Comparison of ENCODE assay signal across 22 cellular contexts in genomic region chr2:39640681-39641080, GRCh38. TPM values are rescaled to one million over a fixed set of nuclear protein-coding genes. Genes with fewer than 3 reads are reported as not detected.
DNase-seq lines count a peak whose midpoint lies in the region; ATAC-seq and TF ChIP-seq lines count a peak whose summit lies in the region.
"Had no signal": no experiment of that assay in that cellular context is flagged by ENCODE, and none has a peak within 500 bp of the region (broad histone marks: within the 10 kb centered on the region; RNA-seq: fewer than 3 reads in every experiment).

No MANE protein-coding gene starts in this region.

- peaks cover 35% of the 10 kb centered on the region for H3K4me1 ChIP-seq in left ventricle myocardium inferior
- H3K4me1 ChIP-seq in right cardiac atrium (ENCODE audit: control insufficient read depth, insufficient read depth, low read length), result peaks cover 5% of the 10 kb centered on the region
- H3K4me1 ChIP-seq in psoas muscle, result peaks cover 20% of the 10 kb centered on the region
- H3K4me1 ChIP-seq: BLaER1, Caco-2 had no signal

- H3K27ac ChIP-seq in left ventricle myocardium inferior (replicated peaks) (peak overlapping the region; percentile 41), right cardiac atrium (ENCODE audit: low read length) (no peak overlapping the region), psoas muscle (peak overlapping the region; percentile 59)
- H3K27ac ChIP-seq: 22Rv1, BLaER1, C4-2B had no signal

- H3K4me3 ChIP-seq in left ventricle myocardium inferior, result no peak overlapping the region
- H3K4me3 ChIP-seq in right cardiac atrium (ENCODE audit: low read length), result no peak overlapping the region
- H3K4me3 ChIP-seq in psoas muscle, result no peak overlapping the region
- H3K4me3 ChIP-seq: BLaER1, GM12878, GM23338, HAP-1 had no signal

- peak; percentile 49 for ATAC-seq in activated CD4-positive, alpha-beta T cell treated with anti-CD3 and anti-CD28 coated beads for 36 hours
- no peak for ATAC-seq in right cardiac atrium
- peak in 1 of 4 donors; percentile 45 for ATAC-seq in psoas muscle
- ATAC-seq in GM18867 (IDR thresholded peaks at IDR 0.05; ENCODE audit: unreplicated experiment), result no peak
- ATAC-seq: CD8-positive, alpha-beta T cell; GM12878; GM23338 had no signal

- no peaks in the 10 kb centered on the region for H3K9me3 ChIP-seq in left ventricle myocardium inferior (replicated peaks)
- no peaks in the 10 kb centered on the region for H3K9me3 ChIP-seq in right cardiac atrium (ENCODE audit: control insufficient read depth, low read length)
- H3K9me3 ChIP-seq in psoas muscle, result no peaks in the 10 kb centered on the region
- H3K9me3 ChIP-seq: BLaER1, Caco-2, HAP-1 had no signal

- H3K36me3 ChIP-seq in left ventricle myocardium inferior (no peaks in the 10 kb centered on the region), psoas muscle (ENCODE audit: insufficient read depth in 1 of 2, low read depth in 1 of 2) (no peaks in the 10 kb centered on the region)
- H3K36me3 ChIP-seq: BLaER1, HAP-1 had no signal

- CTCF ChIA-PET in activated CD4-positive, alpha-beta T cell treated with anti-CD3 and anti-CD28 coated beads for 36 hours (lab: Charles Lee), result no interaction called here
- CTCF ChIA-PET in activated CD4-positive, alpha-beta T cell treated with anti-CD3 and anti-CD28 coated beads, Interleukin-2, amount 10 ng/mL, durations not matched to agents 7 days and 5 days (lab: Charles Lee), result no interaction called here

- H3K27me3 ChIP-seq in left ventricle myocardium inferior (ENCODE audit: low read depth) (no peaks in the 10 kb centered on the region), right cardiac atrium (ENCODE audit: control insufficient read depth, insufficient read depth) (no peaks in the 10 kb centered on the region), psoas muscle (ENCODE audit: insufficient read depth in 3 of 3, low read length in 2 of 3) (no peaks in the 10 kb centered on the region)
- H3K27me3 ChIP-seq: BLaER1 had no signal

- WGBS in right cardiac atrium, result 90% methylated on average over 2 of the region's 2 CpGs
- 81 to 98% (median 81%) methylated on average over 2 of the region's 2 CpGs for WGBS in psoas muscle, 3 donors

- no peak overlapping the region for H3K4me3 Mint-ChIP-seq in activated CD4-positive, alpha-beta T cell treated with anti-CD3 and anti-CD28 coated beads for 36 hours
- H3K4me3 Mint-ChIP-seq in activated CD4-positive, alpha-beta T cell treated with anti-CD3 and anti-CD28 coated beads, Interleukin-2, amount 10 ng/mL, durations not matched to agents 7 days and 5 days, result no peak overlapping the region
- H3K4me3 Mint-ChIP-seq: B cell; CD4-positive, CD25-positive, alpha-beta regulatory T cell; CD8-positive, alpha-beta T cell; GM23338; HFFc6 had no signal

- no peak for DNase-seq in activated CD4-positive, alpha-beta T cell treated with anti-CD3 and anti-CD28 coated beads for 36 hours
- DNase-seq in activated CD4-positive, alpha-beta T cell treated with anti-CD3 and anti-CD28 coated beads, Interleukin-2, amount 10 ng/mL, durations not matched to agents 7 days and 5 days, result no peak
- no peak for DNase-seq in left ventricle myocardium inferior
- no peak for DNase-seq in right cardiac atrium
- no peak for DNase-seq in psoas muscle
- DNase-seq in NCI-H526 (lab: John Stamatoyannopoulos, UW), result no peak
- no peak for DNase-seq in erythroblast (lab: John Stamatoyannopoulos, UW)
- DNase-seq: Caco-2; CD4-positive, CD25-positive, alpha-beta regulatory T cell; CD8-positive, alpha-beta T cell; DND-41; GDM1; HFFc6 had no signal

- H3K36me3 Mint-ChIP-seq in activated CD4-positive, alpha-beta T cell treated with anti-CD3 and anti-CD28 coated beads for 36 hours (ENCODE audit: low read depth), result no peaks in the 10 kb centered on the region
- no peaks in the 10 kb centered on the region for H3K36me3 Mint-ChIP-seq in activated CD4-positive, alpha-beta T cell treated with anti-CD3 and anti-CD28 coated beads, Interleukin-2, amount 10 ng/mL, durations not matched to agents 7 days and 5 days (ENCODE audit: low read depth)
- H3K36me3 Mint-ChIP-seq: CD4-positive, CD25-positive, alpha-beta regulatory T cell; CD8-positive, alpha-beta T cell had no signal

- H3K27ac Mint-ChIP-seq in activated CD4-positive, alpha-beta T cell treated with anti-CD3 and anti-CD28 coated beads for 36 hours, result no peak overlapping the region
- H3K27ac Mint-ChIP-seq in activated CD4-positive, alpha-beta T cell treated with anti-CD3 and anti-CD28 coated beads, Interleukin-2, amount 10 ng/mL, durations not matched to agents 7 days and 5 days, result no peak overlapping the region
- H3K27ac Mint-ChIP-seq: B cell; CD4-positive, CD25-positive, alpha-beta regulatory T cell; CD8-positive, alpha-beta T cell; GM23338; HFFc6 had no signal

- POLR2A ChIA-PET in activated CD4-positive, alpha-beta T cell treated with anti-CD3 and anti-CD28 coated beads for 36 hours (lab: Charles Lee), result no interaction called here
- POLR2A ChIA-PET in activated CD4-positive, alpha-beta T cell treated with anti-CD3 and anti-CD28 coated beads, Interleukin-2, amount 10 ng/mL, durations not matched to agents 7 days and 5 days (lab: Charles Lee), result no interaction called here

- no peaks in the 10 kb centered on the region for H3K9me3 Mint-ChIP-seq in activated CD4-positive, alpha-beta T cell treated with anti-CD3 and anti-CD28 coated beads for 36 hours (ENCODE audit: low read depth)
- H3K9me3 Mint-ChIP-seq in activated CD4-positive, alpha-beta T cell treated with anti-CD3 and anti-CD28 coated beads, Interleukin-2, amount 10 ng/mL, durations not matched to agents 7 days and 5 days, result no peaks in the 10 kb centered on the region
- H3K9me3 Mint-ChIP-seq: CD4-positive, CD25-positive, alpha-beta regulatory T cell; CD8-positive, alpha-beta T cell; GM23338; HFFc6 had no signal

- intact Hi-C loops in activated CD4-positive, alpha-beta T cell treated with anti-CD3 and anti-CD28 coated beads for 36 hours (cut with DNase I, micrococcal nuclease), result no loop called here
- intact Hi-C loops in left ventricle myocardium inferior (cut with micrococcal nuclease), result no loop called here
- intact Hi-C loops in right cardiac atrium (cut with DNase I), result no loop called here
- intact Hi-C loops in psoas muscle (cut with DNase I), result no loop called here

- TF ChIP-seq POLR2A in erythroblast (IDR thresholded peaks at IDR 0.05; ENCODE audit: low read length), result no peak

- H3K27me3 Mint-ChIP-seq in activated CD4-positive, alpha-beta T cell treated with anti-CD3 and anti-CD28 coated beads for 36 hours, result peaks cover 2% of the 10 kb centered on the region
- H3K27me3 Mint-ChIP-seq in activated CD4-positive, alpha-beta T cell treated with anti-CD3 and anti-CD28 coated beads, Interleukin-2, amount 10 ng/mL, durations not matched to agents 7 days and 5 days, result peaks cover 7% of the 10 kb centered on the region
- H3K27me3 Mint-ChIP-seq: CD4-positive, CD25-positive, alpha-beta regulatory T cell had no signal

- no peaks in the 10 kb centered on the region for H3K4me1 Mint-ChIP-seq in activated CD4-positive, alpha-beta T cell treated with anti-CD3 and anti-CD28 coated beads for 36 hours
- no peaks in the 10 kb centered on the region for H3K4me1 Mint-ChIP-seq in activated CD4-positive, alpha-beta T cell treated with anti-CD3 and anti-CD28 coated beads, Interleukin-2, amount 10 ng/mL, durations not matched to agents 7 days and 5 days
- H3K4me1 Mint-ChIP-seq: B cell; CD4-positive, CD25-positive, alpha-beta regulatory T cell; GM23338 had no signal

- TF ChIP-seq CTCF in left ventricle myocardium inferior (IDR thresholded peaks at IDR 0.05; ENCODE audit: borderline replicate concordance), result no peak
- no peak for TF ChIP-seq CTCF in psoas muscle (IDR thresholded peaks at IDR 0.05)

RNA-seq across cellular contexts. Expression of gene TMEM178A, which starts 25.0 kb away (rescaled TPM):
- total RNA-seq in activated CD4-positive, alpha-beta T cell treated with anti-CD3 and anti-CD28 coated beads for 36 hours, result under 1 TPM; 0.21 to 0.39 TPM
- under 1 TPM in 1 of 2 experiments, not detected in 1; 0.32 TPM for total RNA-seq in activated CD4-positive, alpha-beta T cell treated with anti-CD3 and anti-CD28 coated beads, Interleukin-2, amount 10 ng/mL, durations not matched to agents 7 days and 5 days
- 3.6 TPM for total RNA-seq in left ventricle myocardium inferior
- total RNA-seq in right cardiac atrium, result 1 to 10 TPM; 2.1 to 6.0 (median 3.9) TPM
- 5.7 TPM for polyA plus RNA-seq in right cardiac atrium
- total RNA-seq in psoas muscle, result 1 to 10 TPM in 3 of 4 donors, under 1 TPM in 1; 0.46 to 1.6 (median 1.2) TPM
- polyA plus RNA-seq in psoas muscle, result under 1 TPM; 0.10 to 0.44 (median 0.14) TPM
- total RNA-seq: CD4-positive, CD25-positive, alpha-beta regulatory T cell; GM12878; H4 had no signal
- polyA plus RNA-seq: CD4-positive, CD25-positive, alpha-beta regulatory T cell; GM12878 had no signal
